7 cellular contexts compared by ENCODE assay signal in the genomic region with DNA sequence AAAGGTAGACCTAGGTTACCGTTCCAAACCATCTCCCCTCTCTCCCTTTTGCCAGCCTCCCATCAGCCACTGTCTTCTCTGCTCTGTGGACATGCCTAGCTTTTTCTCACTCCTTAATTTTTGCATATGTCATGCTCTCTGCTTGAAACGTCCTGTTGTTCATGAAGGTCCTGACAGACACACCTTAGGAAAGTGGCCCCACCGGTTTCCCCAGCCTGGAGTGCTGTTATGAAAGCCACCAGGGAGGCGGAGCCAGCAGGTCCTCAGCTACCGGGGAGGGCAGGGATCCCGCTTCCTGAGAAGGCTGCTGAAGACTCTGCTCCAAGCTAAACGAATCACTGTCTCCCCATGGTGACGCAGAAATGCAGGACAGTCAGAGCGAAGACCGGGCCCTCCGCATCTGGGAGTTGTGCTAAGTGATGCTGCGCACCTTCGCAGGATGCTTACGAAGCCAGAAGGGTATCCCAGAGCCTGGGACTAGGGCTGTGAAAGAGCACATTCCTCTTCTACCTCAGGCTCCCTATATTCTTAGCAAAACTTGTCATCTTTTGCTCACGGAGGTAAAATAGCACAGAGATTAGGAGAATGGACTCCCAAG. TPM values are rescaled to one million over a fixed set of nuclear protein-coding genes. Genes with fewer than 3 reads are reported as not detected.
DNase-seq lines count a peak whose midpoint lies in the region; ATAC-seq, FAIRE-seq and TF ChIP-seq lines count a peak whose summit lies in the region.
"Had no signal": no experiment of that assay in that cellular context is flagged by ENCODE, and none has a peak within 500 bp of the region (broad histone marks: within the 10 kb centered on the region; RNA-seq: fewer than 3 reads in every experiment).

No MANE protein-coding gene starts in this region.

- H3K27ac Mint-ChIP-seq in activated CD8-positive, alpha-beta T cell treated with anti-CD3 and anti-CD28 coated beads for 36 hours: peak overlapping the region; percentile 86

- peaks cover 0 to 15% of the 10 kb centered on the region in 2 donors for H3K27me3 ChIP-seq in uterus

- CTCF ChIA-PET in HEK293 (lab: Yijun Ruan, JAX): interaction anchor here (0.6 to 12.8 kb wide), 69 partner anchors 8 to 1014 kb away, joined by 3 to 388 read pairs (median 5); a partner anchor contains a TSS
- CTCF ChIA-PET in activated CD8-positive, alpha-beta T cell treated with anti-CD3 and anti-CD28 coated beads for 36 hours (lab: Charles Lee): interaction anchor here (0.6 to 12.3 kb wide), 56 partner anchors 8 to 640 kb away, joined by 3 to 371 read pairs (median 5); a partner anchor contains a TSS

- POLR2A ChIA-PET in HEK293 (lab: Yijun Ruan, JAX): interaction anchor here (1.0 to 1.9 kb wide), 9 partner anchors 11 to 641 kb away, joined by 3 to 21 read pairs (median 9); a partner anchor contains a TSS
- POLR2A ChIA-PET in activated CD8-positive, alpha-beta T cell treated with anti-CD3 and anti-CD28 coated beads for 36 hours (lab: Charles Lee): interaction anchor here (0.8 to 1.8 kb wide), 12 partner anchors 8 to 174 kb away, joined by 3 to 8 read pairs (median 4); a partner anchor contains a TSS

- H3K27me3 Mint-ChIP-seq in activated CD8-positive, alpha-beta T cell treated with anti-CD3 and anti-CD28 coated beads for 36 hours: peaks cover 2% of the 10 kb centered on the region

- H3K36me3 Mint-ChIP-seq in activated CD8-positive, alpha-beta T cell treated with anti-CD3 and anti-CD28 coated beads for 36 hours (ENCODE audit: low read depth): peaks cover 1% of the 10 kb centered on the region

- peak overlapping the region; percentile 34; the same call in 1 of the 2 replicates for H3K27ac ChIP-seq in HEK293 (ENCODE audit: extremely low read depth, low read depth, low read length)
- peak overlapping the region in 1 of 2 donors; percentile 51 for H3K27ac ChIP-seq in kidney (ENCODE audit: low read depth in 2 of 2, low read length in 2 of 2)
- H3K27ac ChIP-seq in uterus: peak overlapping the region; percentile 64 to 72

- no peak for TF ChIP-seq POLR2A in uterus (IDR thresholded peaks at IDR 0.05)

- peak overlapping the region; percentile 0 for H3K4me3 ChIP-seq in HEK293 (ENCODE audit: low read depth, low read length)
- peak overlapping the region; percentile 25 to 40 for H3K4me3 ChIP-seq in kidney (ENCODE audit: low read length in 2 of 2)
- H3K4me3 ChIP-seq in uterus: peak overlapping the region; percentile 25 to 27

- peak overlapping the region; percentile 73 for H3K4me3 Mint-ChIP-seq in activated CD8-positive, alpha-beta T cell treated with anti-CD3 and anti-CD28 coated beads for 36 hours

- peaks cover 37% of the 10 kb centered on the region for H3K4me1 Mint-ChIP-seq in activated CD8-positive, alpha-beta T cell treated with anti-CD3 and anti-CD28 coated beads for 36 hours (ENCODE audit: low read depth)

- H3K9me3 Mint-ChIP-seq in activated CD8-positive, alpha-beta T cell treated with anti-CD3 and anti-CD28 coated beads for 36 hours: no peaks in the 10 kb centered on the region

- H3K4me1 ChIP-seq in HEK293 (ENCODE audit: control insufficient read depth, insufficient read depth, low read length): peaks cover 6% of the 10 kb centered on the region; the same call in 1 of the 2 replicates
- peaks cover 10 to 20% of the 10 kb centered on the region in 2 donors for H3K4me1 ChIP-seq in kidney (ENCODE audit: control insufficient read depth in 1 of 2, insufficient read depth in 1 of 2, low read depth in 1 of 2, low read length in 2 of 2)
- peaks cover 0 to 19% of the 10 kb centered on the region in 2 donors for H3K4me1 ChIP-seq in uterus

- peak; percentile 14 for ATAC-seq in activated CD8-positive, alpha-beta T cell treated with anti-CD3 and anti-CD28 coated beads for 36 hours
- no peak for ATAC-seq in GM21786 (IDR thresholded peaks at IDR 0.05; ENCODE audit: unreplicated experiment)

- TF ChIP-seq CTCF in HEK293 (tag by site-specific recombination; IDR thresholded peaks at IDR 0.05) (no peak), kidney (IDR thresholded peaks at IDR 0.05; ENCODE audit: borderline replicate concordance, extremely low read depth, insufficient read depth) (no peak), uterus (IDR thresholded peaks at IDR 0.05) (peak in 1 of 4 experiments; percentile 14)
- peak; percentile 18 for TF ChIP-seq CTCF in activated CD8-positive, alpha-beta T cell treated with anti-CD3 and anti-CD28 coated beads for 36 hours (IDR thresholded peaks at IDR 0.05)

- H3K36me3 ChIP-seq in HEK293 (ENCODE audit: control insufficient read depth in 2 of 2, insufficient read depth in 1 of 2, low read length in 2 of 2): no peaks in the 10 kb centered on the region
- no peaks in the 10 kb centered on the region for H3K36me3 ChIP-seq in kidney (ENCODE audit: control insufficient read depth in 1 of 2, insufficient read depth in 2 of 2, low read length in 2 of 2)
- no peaks in the 10 kb centered on the region for H3K36me3 ChIP-seq in uterus

- peak overlapping the region in 1 of 2 donors; percentile 36 for H3K9ac ChIP-seq in kidney (ENCODE audit: low read length in 2 of 2)

- intact Hi-C loops in activated CD8-positive, alpha-beta T cell treated with anti-CD3 and anti-CD28 coated beads for 36 hours (cut with micrococcal nuclease): loop anchor here (1.0 kb wide), 1 partner anchor 87 kb away; no protein-coding TSS in a partner anchor
- intact Hi-C loops in kidney (cut with DNase I) (no loop called here), uterus (cut with DNase I; ENCODE audit: low total_unique reads) (no loop called here)

- DNase-seq in activated CD8-positive, alpha-beta T cell treated with anti-CD3 and anti-CD28 coated beads for 36 hours: peak; percentile 48
- DNase-seq in kidney (peak; percentile 92), uterus (no peak), GM19238 (ENCODE audit: insufficient read length, low spot score) (no peak)

- H3K9me3 ChIP-seq in HEK293 (ENCODE audit: control insufficient read depth, insufficient read depth, low read depth, low read length): no peaks in the 10 kb centered on the region
- no peaks in the 10 kb centered on the region for H3K9me3 ChIP-seq in kidney (ENCODE audit: control insufficient read depth in 1 of 2, low read length in 2 of 2)
- no peaks in the 10 kb centered on the region for H3K9me3 ChIP-seq in uterus

- no peak for FAIRE-seq in kidney (lab: Jason Lieb, UNC)

TF ChIP-seq in HEK293, 187 proteins besides CTCF, POLR2A, EP300 and RAD21 (continues in another document):
- TF ChIP-seq GLIS1 (tag by site-specific recombination; IDR thresholded peaks at IDR 0.05): peak; percentile 33; the same call in 1 of the 2 replicates
- TF ChIP-seq, protein P1, sequence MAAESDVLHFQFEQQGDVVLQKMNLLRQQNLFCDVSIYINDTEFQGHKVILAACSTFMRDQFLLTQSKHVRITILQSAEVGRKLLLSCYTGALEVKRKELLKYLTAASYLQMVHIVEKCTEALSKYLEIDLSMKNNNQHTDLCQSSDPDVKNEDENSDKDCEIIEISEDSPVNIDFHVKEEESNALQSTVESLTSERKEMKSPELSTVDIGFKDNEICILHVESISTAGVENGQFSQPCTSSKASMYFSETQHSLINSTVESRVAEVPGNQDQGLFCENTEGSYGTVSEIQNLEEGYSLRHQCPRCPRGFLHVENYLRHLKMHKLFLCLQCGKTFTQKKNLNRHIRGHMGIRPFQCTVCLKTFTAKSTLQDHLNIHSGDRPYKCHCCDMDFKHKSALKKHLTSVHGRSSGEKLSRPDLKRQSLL (tag by site-specific recombination; IDR thresholded peaks at IDR 0.05): no peak; the same call in 1 of the 2 replicates
- no peak for TF ChIP-seq ZNF501 (tag by site-specific recombination; IDR thresholded peaks at IDR 0.05)
- TF ChIP-seq SP7 (tag by site-specific recombination; IDR thresholded peaks at IDR 0.05): 0 out of 2 replicates have a peak, but pooled peaks have one; percentile 46
- TF ChIP-seq TRIM28 (IDR thresholded peaks at IDR 0.05; ENCODE audit: borderline replicate concordance, low read length): peak; percentile 64; the same call in 1 of the 2 replicates
- TF ChIP-seq ZNF600 (tag by site-specific recombination; IDR thresholded peaks at IDR 0.05): peak; percentile 93
- TF ChIP-seq OVOL3 (tag by site-specific recombination; IDR thresholded peaks at IDR 0.05): no peak
- TF ChIP-seq, protein P2, sequence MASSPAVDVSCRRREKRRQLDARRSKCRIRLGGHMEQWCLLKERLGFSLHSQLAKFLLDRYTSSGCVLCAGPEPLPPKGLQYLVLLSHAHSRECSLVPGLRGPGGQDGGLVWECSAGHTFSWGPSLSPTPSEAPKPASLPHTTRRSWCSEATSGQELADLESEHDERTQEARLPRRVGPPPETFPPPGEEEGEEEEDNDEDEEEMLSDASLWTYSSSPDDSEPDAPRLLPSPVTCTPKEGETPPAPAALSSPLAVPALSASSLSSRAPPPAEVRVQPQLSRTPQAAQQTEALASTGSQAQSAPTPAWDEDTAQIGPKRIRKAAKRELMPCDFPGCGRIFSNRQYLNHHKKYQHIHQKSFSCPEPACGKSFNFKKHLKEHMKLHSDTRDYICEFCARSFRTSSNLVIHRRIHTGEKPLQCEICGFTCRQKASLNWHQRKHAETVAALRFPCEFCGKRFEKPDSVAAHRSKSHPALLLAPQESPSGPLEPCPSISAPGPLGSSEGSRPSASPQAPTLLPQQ (tag by site-specific recombination; IDR thresholded peaks at IDR 0.05): peak; percentile 69; the same call in 1 of the 2 replicates
- TF ChIP-seq ZNF366 (tag by site-specific recombination; conservative IDR thresholded peaks at IDR 0.05): 0 out of 2 replicates have a peak, but pooled peaks have one; percentile 36
- TF ChIP-seq ZNF10 (tag by site-specific recombination; IDR thresholded peaks at IDR 0.05): no peak

RNA-seq across cellular contexts. Expression of a gene that starts 2.3 kb away (rescaled TPM):
- total RNA-seq in activated CD8-positive, alpha-beta T cell treated with anti-CD3 and anti-CD28 coated beads for 36 hours: 1 to 10 TPM; 3.1 to 3.4 TPM
- 2.1 TPM for total RNA-seq in kidney
- 7.8 TPM for polyA plus RNA-seq in kidney (ENCODE audit: insufficient read depth, low read depth, low replicate concordance)
- total RNA-seq in uterus: 1 to 10 TPM in 1 of 4 donors, under 1 TPM in 3; 0.14 to 10.0 (median 0.85) TPM
- total RNA-seq: RPMI7951 had no signal

RNA-seq across cellular contexts. Expression of a gene that starts 10.4 kb away (rescaled TPM):
- total RNA-seq in activated CD8-positive, alpha-beta T cell treated with anti-CD3 and anti-CD28 coated beads for 36 hours: 1 to 10 TPM; 4.8 to 5.9 TPM
- total RNA-seq in kidney (6.5 TPM), uterus (1 to 10 TPM in 1 of 4 donors, under 1 TPM in 1, not detected in 2; 0.51 to 3.4 TPM)
- 11.6 TPM for polyA plus RNA-seq in kidney (ENCODE audit: insufficient read depth, low read depth, low replicate concordance)

RNA-seq across cellular contexts. Expression of a gene that starts 23.4 kb away (rescaled TPM):
- 1 to 10 TPM; 1.2 to 2.4 TPM for total RNA-seq in activated CD8-positive, alpha-beta T cell treated with anti-CD3 and anti-CD28 coated beads for 36 hours
- total RNA-seq in kidney (33.3 TPM), uterus (10 to 100 TPM in 3 of 4 donors, 1 to 10 TPM in 1; 9.7 to 32.8 (median 22.7) TPM)
- polyA plus RNA-seq in kidney (ENCODE audit: insufficient read depth, low read depth, low replicate concordance): 4.4 TPM
- total RNA-seq: RPMI7951 had no signal

RNA-seq across cellular contexts. Expression of a gene that starts 33.8 kb away (rescaled TPM):
- total RNA-seq in activated CD8-positive, alpha-beta T cell treated with anti-CD3 and anti-CD28 coated beads for 36 hours: 100 to 1,000 TPM in 1 of 2 experiments, 10 to 100 TPM in 1; 98.4 to 107 TPM
- total RNA-seq in kidney: 195 TPM
- polyA plus RNA-seq in kidney (ENCODE audit: insufficient read depth, low read depth, low replicate concordance): 971 TPM
- total RNA-seq in uterus: 100 to 1,000 TPM in 2 of 4 donors, 10 to 100 TPM in 2; 30.8 to 153 (median 101) TPM

RNA-seq across cellular contexts. Expression of a gene that starts 33.8 kb away (rescaled TPM):
- total RNA-seq in activated CD8-positive, alpha-beta T cell treated with anti-CD3 and anti-CD28 coated beads for 36 hours: not detected
- total RNA-seq in kidney: 16.1 TPM
- polyA plus RNA-seq in kidney (ENCODE audit: insufficient read depth, low read depth, low replicate concordance): 1.5 TPM
- total RNA-seq in uterus: 1 to 10 TPM in 2 of 4 donors, not detected in 2; 1.5 to 3.5 TPM
- total RNA-seq: RPMI7951 had no signal

Comparison
In these comparisons a context has a peak if more than half of its experiments do, and no peak if none do; other contexts are left out.
1. DNase-seq: peak in activated CD8-positive, alpha-beta T cell treated with anti-CD3 and anti-CD28 coated beads for 36 hours (single experiment) and kidney (single experiment); none in uterus (0 of 2) and GM19238 (single experiment).
2. Peak in every context shown above with its lines, with median percentiles within 50 percentile points of each other: H3K4me3 ChIP-seq.